In the genomic region with DNA sequence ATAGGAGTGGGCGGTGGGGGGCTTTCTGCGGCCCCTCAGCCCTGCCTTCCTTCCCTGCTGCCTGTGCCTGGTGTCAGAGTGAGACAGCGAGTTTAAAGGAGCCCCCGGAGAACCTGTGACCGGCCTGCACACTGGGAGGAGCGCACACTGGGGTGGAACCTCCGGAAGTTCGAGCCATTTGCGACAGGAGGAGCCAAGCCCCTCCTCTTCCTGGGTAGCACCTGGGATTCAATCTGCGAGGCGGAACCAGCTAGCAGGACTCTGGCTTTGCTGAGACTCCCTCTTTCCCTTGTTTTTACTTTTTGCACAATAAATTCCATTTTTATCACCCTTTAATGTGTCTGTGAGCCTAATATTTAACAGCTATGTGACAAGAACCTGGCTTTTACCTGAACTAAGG, we compare ENCODE assay signal across 24 cellular contexts.
DNase-seq lines count a peak whose midpoint lies in the region; ATAC-seq, FAIRE-seq and TF ChIP-seq lines count a peak whose summit lies in the region.
"Had no signal": no experiment of that assay in that cellular context is flagged by ENCODE, and none has a peak within 500 bp of the region (broad histone marks: within the 10 kb centered on the region; RNA-seq: fewer than 3 reads in every experiment).

No MANE protein-coding gene starts in this region.

- H2BK120ac ChIP-seq in neuronal stem cell (ENCODE audit: low read depth, low read length), result no peak overlapping the region

- no peak for FAIRE-seq in K562 (lab: Jason Lieb, UNC)
- no peak for FAIRE-seq in D721Med (lab: Jason Lieb, UNC)
- FAIRE-seq: A549, GM12878, GM12892, GM18507 had no signal

- in situ Hi-C loops in K562 (cut with MboI), result no loop called here

- H3K79me1 ChIP-seq in neuronal stem cell (ENCODE audit: low read depth, low read length), result no peaks in the 10 kb centered on the region

- intact Hi-C loops in K562 (cut with micrococcal nuclease), result no loop called here

- no peak overlapping the region for H3K9ac ChIP-seq in K562 (ENCODE audit: insufficient read depth in 1 of 2, low read depth in 2 of 2, low read length in 2 of 2)
- H3K9ac ChIP-seq in neuronal stem cell (ENCODE audit: low read depth, low read length, poor library complexity), result no peak overlapping the region
- H3K9ac ChIP-seq: BLaER1 treated with 17β-estradiol and CSF1 and Interleukin-3, amounts not matched to agents 10 nM and 100 nM had no signal

- H3K27me3 ChIP-seq in K562 (ENCODE audit: control insufficient read depth in 2 of 2, insufficient read depth in 2 of 2, low read length in 2 of 2) (peaks cover 0 to 14% of the 10 kb centered on the region in 2 experiments; a peak in 2 of 5 replicates), neuronal stem cell (ENCODE audit: control insufficient read depth in 3 of 3, insufficient read depth in 3 of 3, low read depth in 1 of 3, low read length in 3 of 3) (peaks cover 0 to 15% (median 0%) of the 10 kb centered on the region in 3 experiments)
- H3K27me3 ChIP-seq: BLaER1 treated with 17β-estradiol and CSF1 and Interleukin-3, amounts not matched to agents 10 nM and 100 nM had no signal

- H2BK15ac ChIP-seq in neuronal stem cell (ENCODE audit: low read length), result no peak overlapping the region

- ATAC-seq in K562, result peak; percentile 77
- ATAC-seq: A549; CD8-positive, alpha-beta T cell; GM12878 had no signal

- H4K20me1 ChIP-seq in K562 (replicated peaks; ENCODE audit: control insufficient read depth, insufficient read depth, low read length), result no peaks in the 10 kb centered on the region
- H4K20me1 ChIP-seq: BLaER1 treated with 17β-estradiol and CSF1 and Interleukin-3, amounts not matched to agents 10 nM and 100 nM had no signal

- no peak overlapping the region for H2BK12ac ChIP-seq in neuronal stem cell (ENCODE audit: low read length)

- no peak overlapping the region for H3K23ac ChIP-seq in neuronal stem cell (ENCODE audit: low read depth, low read length, poor library complexity)

- no peak for TF ChIP-seq RAD21 in K562 (CRISPR knock-in tag; conservative IDR thresholded peaks at IDR 0.05 in 1 of 2, IDR thresholded peaks at IDR 0.05 in 1 of 2)

- H3K4me1 ChIP-seq in K562 (replicated peaks in 1 of 2; ENCODE audit: control insufficient read depth in 2 of 2, insufficient read depth in 2 of 2, low read length in 2 of 2) (no peaks in the 10 kb centered on the region), neuronal stem cell (ENCODE audit: control insufficient read depth in 2 of 2, insufficient read depth in 1 of 2, low read depth in 1 of 2, low read length in 2 of 2) (peaks cover 0 to 7% of the 10 kb centered on the region in 2 donors)
- H3K4me1 ChIP-seq: A549, Caco-2 had no signal

- TF ChIP-seq CTCF in K562 (IDR thresholded peaks at IDR 0.05 in 2 of 3, conservative IDR thresholded peaks at IDR 0.05 in 1 of 3; ENCODE audit: insufficient read depth in 2 of 3, low read depth in 1 of 3, low read length in 3 of 3), result no peak
- TF ChIP-seq CTCF in D721Med (IDR thresholded peaks at IDR 0.05; ENCODE audit: insufficient read depth, missing control alignments), result no peak

- no peaks in the 10 kb centered on the region for H3K36me3 ChIP-seq in K562 (ENCODE audit: control insufficient read depth, insufficient read depth, low read length)
- no peaks in the 10 kb centered on the region for H3K36me3 ChIP-seq in neuronal stem cell (replicated peaks in 1 of 2; ENCODE audit: control insufficient read depth in 2 of 2, insufficient read depth in 2 of 2, low read length in 2 of 2)
- H3K36me3 ChIP-seq: BLaER1 treated with 17β-estradiol and CSF1 and Interleukin-3, amounts not matched to agents 10 nM and 100 nM had no signal

- TF ChIP-seq POLR2A in K562 (conservative IDR thresholded peaks at IDR 0.05), result no peak
- TF ChIP-seq POLR2A in erythroblast (IDR thresholded peaks at IDR 0.05; ENCODE audit: low read length), result no peak

- no peak overlapping the region for H4K8ac ChIP-seq in neuronal stem cell (ENCODE audit: low read depth, low read length)

- peaks cover 3% of the 10 kb centered on the region for H3K9me1 ChIP-seq in K562 (ENCODE audit: control insufficient read depth, insufficient read depth, low read length)

- WGBS in K562 (ENCODE audit: insufficient coverage, low coverage, missing lambda C conversion rate), result 0% methylated on average over 11 of the region's 11 CpGs
- WGBS in neuronal stem cell (ENCODE audit: extremely low coverage in 2 of 2, insufficient read length in 2 of 2, insufficient replicate concordance in 1 of 2), 2 donors, result no CpG with 5 or more reads among the region's 11 CpGs

- no peak overlapping the region for H2AK5ac ChIP-seq in neuronal stem cell (ENCODE audit: low read depth, low read length)

- no peak overlapping the region for H3K27ac ChIP-seq in K562 (ENCODE audit: extremely low read depth, low read depth, low read length)
- H3K27ac ChIP-seq in neuronal stem cell (replicated peaks; ENCODE audit: low read length), result no peak overlapping the region
- H3K27ac ChIP-seq: 22Rv1; A549; BLaER1 treated with 17β-estradiol and CSF1 and Interleukin-3, amounts not matched to agents 10 nM and 100 nM; C4-2B had no signal

- no TSS peak for BruUV-seq in K562 (replicated peaks; lab: Mats Ljungman, UMichigan)

- H2AFZ ChIP-seq in K562 (ENCODE audit: low read depth, low read length) (no peak overlapping the region), neuronal stem cell (ENCODE audit: low read length) (no peak overlapping the region)

- CTCF ChIA-PET in K562 (lab: Yijun Ruan, JAX; ENCODE audit: low intra/inter-chr PET ratio), result no interaction called here

- no peak for TF ChIP-seq EP300 in K562 (IDR thresholded peaks at IDR 0.05; ENCODE audit: low read length)

- no peak overlapping the region for H3K14ac ChIP-seq in neuronal stem cell (ENCODE audit: low read length)

- peak overlapping the region; percentile 23 for H3K18ac ChIP-seq in neuronal stem cell (ENCODE audit: low read length)

- POLR2A ChIA-PET in K562 (lab: Yijun Ruan, JAX), result interaction anchor here (0.6 to 1.2 kb wide), 2 partner anchors 23 to 670 kb away, joined by 3 to 4 read pairs; no protein-coding TSS in a partner anchor

- H3K4ac ChIP-seq in neuronal stem cell (ENCODE audit: low read length), result no peak overlapping the region

- DNase-seq in RPMI8226 (peak; percentile 59), K562 (ENCODE audit: extremely low read depth in 1 of 4, low spot score in 3 of 4) (peak in 1 of 4 experiments; percentile 10), neuronal stem cell (ENCODE audit: low spot score) (no peak), mucosa of gallbladder (ENCODE audit: low spot score) (no peak), erythroblast (lab: John Stamatoyannopoulos, UW) (no peak), D721Med (ENCODE audit: insufficient read length, low spot score) (no peak)
- DNase-seq: AML-193; Caco-2; Calu3; CD4-positive, alpha-beta T cell; CD8-positive, alpha-beta T cell; DMS 273 treated with DMSO at 0.1 percent for 48 hours; DMS153; DMS53; DND-41; EL; GDM1 had no signal

- no peaks in the 10 kb centered on the region for H3K9me3 ChIP-seq in K562 (replicated peaks; ENCODE audit: control insufficient read depth, insufficient read depth, low read depth, low read length)
- no peaks in the 10 kb centered on the region for H3K9me3 ChIP-seq in neuronal stem cell (replicated peaks in 1 of 2; ENCODE audit: control insufficient read depth in 2 of 2, insufficient read depth in 1 of 2, low read depth in 1 of 2, low read length in 2 of 2)
- H3K9me3 ChIP-seq: A549; BLaER1 treated with 17β-estradiol and CSF1 and Interleukin-3, amounts not matched to agents 10 nM and 100 nM; Caco-2 had no signal

- H3K4me3 ChIP-seq in K562, result no peak overlapping the region
- H3K4me3 ChIP-seq in neuronal stem cell (ENCODE audit: low read length in 2 of 2), result no peak overlapping the region
- H3K4me3 ChIP-seq: A549; BLaER1 treated with 17β-estradiol and CSF1 and Interleukin-3, amounts not matched to agents 10 nM and 100 nM; GM12878 had no signal

- no peak overlapping the region for H2BK5ac ChIP-seq in neuronal stem cell (ENCODE audit: low read length)

- H3K79me2 ChIP-seq in K562 (ENCODE audit: control insufficient read depth, insufficient read depth, low read length), result no peaks in the 10 kb centered on the region

- H3K4me2 ChIP-seq in K562 (ENCODE audit: insufficient read depth, low read length) (no peak overlapping the region), neuronal stem cell (ENCODE audit: insufficient read depth, low read length, poor library complexity, severe bottlenecking) (no peak overlapping the region)
- H3K4me2 ChIP-seq: A549; BLaER1 treated with 17β-estradiol and CSF1 and Interleukin-3, amounts not matched to agents 10 nM and 100 nM had no signal

- no peak overlapping the region for H4K91ac ChIP-seq in neuronal stem cell (ENCODE audit: low read depth, low read length, poor library complexity)

TF ChIP-seq in K562, 482 proteins besides CTCF, POLR2A, EP300 and RAD21 (continues in another document):
- TF ChIP-seq ZNF785 (CRISPR knock-in tag; IDR thresholded peaks at IDR 0.05) (no peak), LCOR (CRISPR knock-in tag; IDR thresholded peaks at IDR 0.05) (no peak), RFX7 (CRISPR knock-in tag; IDR thresholded peaks at IDR 0.05) (no peak), BRF1 (IDR thresholded peaks at IDR 0.05; ENCODE audit: borderline replicate concordance, extremely low read depth, insufficient read length) (no peak), RAD51 (IDR thresholded peaks at IDR 0.05; ENCODE audit: borderline replicate concordance, low read depth) (no peak), DMBX1 (CRISPR knock-in tag; IDR thresholded peaks at IDR 0.05; ENCODE audit: borderline replicate concordance) (no peak), L3MBTL2 (IDR thresholded peaks at IDR 0.05) (peak; percentile 58)
- TF ChIP-seq, protein P1, sequence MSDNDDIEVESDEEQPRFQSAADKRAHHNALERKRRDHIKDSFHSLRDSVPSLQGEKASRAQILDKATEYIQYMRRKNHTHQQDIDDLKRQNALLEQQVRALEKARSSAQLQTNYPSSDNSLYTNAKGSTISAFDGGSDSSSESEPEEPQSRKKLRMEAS (CRISPR knock-in tag; IDR thresholded peaks at IDR 0.05), result no peak
- TF ChIP-seq, protein P2, sequence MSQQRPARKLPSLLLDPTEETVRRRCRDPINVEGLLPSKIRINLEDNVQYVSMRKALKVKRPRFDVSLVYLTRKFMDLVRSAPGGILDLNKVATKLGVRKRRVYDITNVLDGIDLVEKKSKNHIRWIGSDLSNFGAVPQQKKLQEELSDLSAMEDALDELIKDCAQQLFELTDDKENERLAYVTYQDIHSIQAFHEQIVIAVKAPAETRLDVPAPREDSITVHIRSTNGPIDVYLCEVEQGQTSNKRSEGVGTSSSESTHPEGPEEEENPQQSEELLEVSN (IDR thresholded peaks at IDR 0.05; ENCODE audit: borderline replicate concordance in 1 of 2, extremely low read depth in 1 of 2, insufficient read depth in 1 of 2, insufficient read length in 1 of 2, low read depth in 1 of 2, low read length in 1 of 2, poor library complexity in 1 of 2, severe bottlenecking in 1 of 2), result no peak
